In genomic region chr6:10556496-10557391, GRCh38 we compare ENCODE assay signal across 13 cellular contexts. TPM values are rescaled to one million over a fixed set of nuclear protein-coding genes. Genes with fewer than 3 reads are reported as not detected.
DNase-seq lines count a peak whose midpoint lies in the region; TF ChIP-seq lines count a peak whose summit lies in the region.
"Had no signal": no experiment of that assay in that cellular context is flagged by ENCODE, and none has a peak within 500 bp of the region (broad histone marks: within the 10 kb centered on the region; RNA-seq: fewer than 3 reads in every experiment).

No MANE protein-coding gene starts in this region.

- TF ChIP-seq CTCF in colonic mucosa (IDR thresholded peaks at IDR 0.05) (no peak), suprapubic skin (IDR thresholded peaks at IDR 0.05) (no peak)

- H3K4me2 ChIP-seq in mesenchymal stem cell (ENCODE audit: low read length, poor library complexity, severe bottlenecking) = peak overlapping the region; percentile 92

- no peak overlapping the region for H3K14ac ChIP-seq in mesenchymal stem cell (ENCODE audit: low read length in 2 of 2)

- H3K27ac ChIP-seq in colonic mucosa = peak overlapping the region; percentile 51
- no peak overlapping the region for H3K27ac ChIP-seq in mesenchymal stem cell (ENCODE audit: low read length, poor library complexity, severe bottlenecking)
- peak overlapping the region; percentile 65 for H3K27ac ChIP-seq in suprapubic skin
- H3K27ac ChIP-seq: HL-60 had no signal

- H3K23ac ChIP-seq in mesenchymal stem cell (ENCODE audit: low read length in 2 of 2) = no peak overlapping the region

- peak overlapping the region in 1 of 2 experiments; percentile 63 for H2BK12ac ChIP-seq in mesenchymal stem cell (ENCODE audit: low read length in 2 of 2)

- H3K4me3 ChIP-seq in colonic mucosa = peak overlapping the region; percentile 16
- H3K4me3 ChIP-seq in mesenchymal stem cell (ENCODE audit: insufficient read depth in 1 of 2, low read depth in 1 of 2, low read length in 2 of 2) = peak overlapping the region in 1 of 2 experiments; percentile 72
- peak overlapping the region; percentile 49 for H3K4me3 ChIP-seq in suprapubic skin

- H3K79me1 ChIP-seq in mesenchymal stem cell (replicated peaks; ENCODE audit: low read length, poor library complexity, severe bottlenecking) = peaks cover 2% of the 10 kb centered on the region

- H3K27me3 ChIP-seq in colonic mucosa (no peaks in the 10 kb centered on the region), mesenchymal stem cell (ENCODE audit: control insufficient read depth in 1 of 2, insufficient read depth in 1 of 2, low read length in 2 of 2) (peaks cover 0 to 51% of the 10 kb centered on the region in 2 experiments), suprapubic skin (no peaks in the 10 kb centered on the region)

- intact Hi-C loops in colonic mucosa (cut with DNase I) = no loop called here

- H2BK120ac ChIP-seq in mesenchymal stem cell (ENCODE audit: low read depth, low read length) = no peak overlapping the region

- H4K8ac ChIP-seq in mesenchymal stem cell (ENCODE audit: low read length) = no peak overlapping the region

- TF ChIP-seq EP300 in suprapubic skin (IDR thresholded peaks at IDR 0.05) = no peak

- no peak overlapping the region for H2BK5ac ChIP-seq in mesenchymal stem cell (ENCODE audit: low read depth, low read length, poor library complexity, severe bottlenecking)

- H3K9ac ChIP-seq in colonic mucosa (ENCODE audit: low read depth in 2 of 2, low read length in 2 of 2) = no peak overlapping the region
- H3K9ac ChIP-seq in mesenchymal stem cell (ENCODE audit: low read length) = no peak overlapping the region

- no peak overlapping the region for H4K91ac ChIP-seq in mesenchymal stem cell (ENCODE audit: low read length)

- no peak overlapping the region for H3K18ac ChIP-seq in mesenchymal stem cell (ENCODE audit: low read depth in 1 of 2, low read length in 2 of 2)

- peak; percentile 24 for DNase-seq in NCI-H2107 treated with DMSO at 0.1 percent for 48 hours (lab: John Stamatoyannopoulos, UW; ENCODE audit: unreplicated experiment)
- DNase-seq in NCI-H2107 (lab: John Stamatoyannopoulos, UW) = no peak
- no peak for DNase-seq in colonic mucosa
- DNase-seq in mesenchymal stem cell = peak; percentile 6
- peak in 1 of 2 donors; percentile 15 for DNase-seq in suprapubic skin (ENCODE audit: low spot score in 2 of 2)
- DNase-seq in activated CD4-positive, CD25-positive, alpha-beta regulatory T cell treated with anti-CD3 and anti-CD28 coated beads, Interleukin-2, amount 50 U/mL, for 72 hours = no peak
- DNase-seq in HPDE6-E6E7 (ENCODE audit: extremely low spot score) = no peak
- no peak for DNase-seq in GDM1 (lab: John Stamatoyannopoulos, UW)
- DNase-seq: 8988T; activated CD4-positive, alpha-beta T cell treated with anti-CD3 and anti-CD28 coated beads for 1 hour; DND-41; stimulated activated CD4-positive, alpha-beta T cell treated with anti-CD3 and anti-CD28 coated beads, Interleukin-2, amount 100 ng/mL, for 48 hours had no signal

- H3K36me3 ChIP-seq in colonic mucosa (no peaks in the 10 kb centered on the region), mesenchymal stem cell (ENCODE audit: control insufficient read depth in 1 of 2, insufficient read depth in 2 of 2, low read depth in 1 of 2, low read length in 2 of 2) (no peaks in the 10 kb centered on the region), suprapubic skin (no peaks in the 10 kb centered on the region)

- no peak for TF ChIP-seq POLR2A in suprapubic skin (IDR thresholded peaks at IDR 0.05)

- H2BK15ac ChIP-seq in mesenchymal stem cell (ENCODE audit: low read depth, poor library complexity, severe bottlenecking) = no peak overlapping the region

- no peak overlapping the region for H3K4ac ChIP-seq in mesenchymal stem cell (ENCODE audit: low read depth in 1 of 2, low read length in 2 of 2)

- H3K4me1 ChIP-seq in colonic mucosa = peaks cover 4% of the 10 kb centered on the region
- peaks cover 9% of the 10 kb centered on the region for H3K4me1 ChIP-seq in mesenchymal stem cell (ENCODE audit: control insufficient read depth, insufficient read depth, low read depth, low read length)
- H3K4me1 ChIP-seq in suprapubic skin = peaks cover 28% of the 10 kb centered on the region

- WGBS in mesenchymal stem cell = 62% methylated on average over 10 of the region's 12 CpGs
- 70% methylated on average over 12 of the region's 12 CpGs for WGBS in suprapubic skin

- no peak overlapping the region for H2AFZ ChIP-seq in mesenchymal stem cell (ENCODE audit: low read depth, low read length)

- H2AK5ac ChIP-seq in mesenchymal stem cell (ENCODE audit: low read length, severe bottlenecking) = no peak overlapping the region

- H3K9me3 ChIP-seq in colonic mucosa (no peaks in the 10 kb centered on the region), mesenchymal stem cell (ENCODE audit: control insufficient read depth, low read length) (no peaks in the 10 kb centered on the region), suprapubic skin (no peaks in the 10 kb centered on the region)

RNA-seq across cellular contexts. Expression of gene GCNT2, which starts 35.6 kb away (rescaled TPM):
- total RNA-seq in colonic mucosa (1 to 10 TPM; 9.8 to 9.9 TPM), suprapubic skin (10 to 100 TPM in 3 of 4 donors, 1 to 10 TPM in 1; 8.0 to 37.4 (median 14.4) TPM)
- polyA plus RNA-seq in mesenchymal stem cell (2013, experiment 1 of 2) = 3.6 TPM
- polyA plus RNA-seq in mesenchymal stem cell (2013, experiment 2 of 2) = 3.7 TPM

Comparison
In these comparisons a context has a peak if more than half of its experiments do, and no peak if none do; other contexts are left out.
1. DNase-seq: peak in NCI-H2107 treated with DMSO at 0.1 percent for 48 hours (single experiment) and mesenchymal stem cell (single experiment); none in NCI-H2107 (single experiment), colonic mucosa (single experiment), activated CD4-positive, CD25-positive, alpha-beta regulatory T cell treated with anti-CD3 and anti-CD28 coated beads, Interleukin-2, amount 50 U/mL, for 72 hours (single experiment), HPDE6-E6E7 (single experiment) and GDM1 (single experiment).